1 cellular context compared by ENCODE assay signal in the genomic region with DNA sequence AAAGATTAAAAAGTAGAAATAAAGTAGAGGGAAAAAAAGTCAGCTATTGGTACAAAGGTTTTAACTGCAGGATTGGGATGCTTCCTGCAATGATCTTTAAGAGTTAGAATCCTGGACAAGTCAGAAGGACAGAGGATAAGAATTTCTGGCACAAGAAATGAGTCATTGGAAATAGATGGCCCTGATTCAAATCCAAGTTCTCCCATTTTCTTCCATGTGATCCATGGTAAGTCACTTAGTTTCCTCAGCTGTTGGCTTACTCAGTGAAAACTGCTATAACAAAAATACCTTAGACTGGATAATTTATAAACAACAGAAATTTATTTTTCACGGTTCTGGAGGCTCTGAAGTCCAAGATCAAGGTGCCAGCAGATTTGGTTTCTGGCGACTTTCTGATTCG.
TF ChIP-seq lines count a peak whose summit lies in the region.

No MANE protein-coding gene starts in this region.

TF ChIP-seq in WTC11, 78 proteins besides CTCF, POLR2A, EP300 and RAD21 (continued from another document):
- TF ChIP-seq, protein P1, sequence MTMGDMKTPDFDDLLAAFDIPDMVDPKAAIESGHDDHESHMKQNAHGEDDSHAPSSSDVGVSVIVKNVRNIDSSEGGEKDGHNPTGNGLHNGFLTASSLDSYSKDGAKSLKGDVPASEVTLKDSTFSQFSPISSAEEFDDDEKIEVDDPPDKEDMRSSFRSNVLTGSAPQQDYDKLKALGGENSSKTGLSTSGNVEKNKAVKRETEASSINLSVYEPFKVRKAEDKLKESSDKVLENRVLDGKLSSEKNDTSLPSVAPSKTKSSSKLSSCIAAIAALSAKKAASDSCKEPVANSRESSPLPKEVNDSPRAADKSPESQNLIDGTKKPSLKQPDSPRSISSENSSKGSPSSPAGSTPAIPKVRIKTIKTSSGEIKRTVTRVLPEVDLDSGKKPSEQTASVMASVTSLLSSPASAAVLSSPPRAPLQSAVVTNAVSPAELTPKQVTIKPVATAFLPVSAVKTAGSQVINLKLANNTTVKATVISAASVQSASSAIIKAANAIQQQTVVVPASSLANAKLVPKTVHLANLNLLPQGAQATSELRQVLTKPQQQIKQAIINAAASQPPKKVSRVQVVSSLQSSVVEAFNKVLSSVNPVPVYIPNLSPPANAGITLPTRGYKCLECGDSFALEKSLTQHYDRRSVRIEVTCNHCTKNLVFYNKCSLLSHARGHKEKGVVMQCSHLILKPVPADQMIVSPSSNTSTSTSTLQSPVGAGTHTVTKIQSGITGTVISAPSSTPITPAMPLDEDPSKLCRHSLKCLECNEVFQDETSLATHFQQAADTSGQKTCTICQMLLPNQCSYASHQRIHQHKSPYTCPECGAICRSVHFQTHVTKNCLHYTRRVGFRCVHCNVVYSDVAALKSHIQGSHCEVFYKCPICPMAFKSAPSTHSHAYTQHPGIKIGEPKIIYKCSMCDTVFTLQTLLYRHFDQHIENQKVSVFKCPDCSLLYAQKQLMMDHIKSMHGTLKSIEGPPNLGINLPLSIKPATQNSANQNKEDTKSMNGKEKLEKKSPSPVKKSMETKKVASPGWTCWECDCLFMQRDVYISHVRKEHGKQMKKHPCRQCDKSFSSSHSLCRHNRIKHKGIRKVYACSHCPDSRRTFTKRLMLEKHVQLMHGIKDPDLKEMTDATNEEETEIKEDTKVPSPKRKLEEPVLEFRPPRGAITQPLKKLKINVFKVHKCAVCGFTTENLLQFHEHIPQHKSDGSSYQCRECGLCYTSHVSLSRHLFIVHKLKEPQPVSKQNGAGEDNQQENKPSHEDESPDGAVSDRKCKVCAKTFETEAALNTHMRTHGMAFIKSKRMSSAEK (CRISPR knock-in tag; IDR thresholded peaks at IDR 0.05; ENCODE audit: borderline replicate concordance) = no peak
- TF ChIP-seq, protein P2, sequence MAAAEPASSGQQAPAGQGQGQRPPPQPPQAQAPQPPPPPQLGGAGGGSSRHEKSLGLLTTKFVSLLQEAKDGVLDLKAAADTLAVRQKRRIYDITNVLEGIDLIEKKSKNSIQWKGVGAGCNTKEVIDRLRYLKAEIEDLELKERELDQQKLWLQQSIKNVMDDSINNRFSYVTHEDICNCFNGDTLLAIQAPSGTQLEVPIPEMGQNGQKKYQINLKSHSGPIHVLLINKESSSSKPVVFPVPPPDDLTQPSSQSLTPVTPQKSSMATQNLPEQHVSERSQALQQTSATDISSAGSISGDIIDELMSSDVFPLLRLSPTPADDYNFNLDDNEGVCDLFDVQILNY (CRISPR knock-in tag; IDR thresholded peaks at IDR 0.05) = no peak
- TF ChIP-seq RORB (CRISPR knock-in tag; IDR thresholded peaks at IDR 0.05) (no peak), PREB (CRISPR knock-in tag; IDR thresholded peaks at IDR 0.05; ENCODE audit: borderline replicate concordance) (no peak), NR3C1 (CRISPR knock-in tag; conservative IDR thresholded peaks at IDR 0.05; ENCODE audit: low read depth) (no peak), OVOL2 (CRISPR knock-in tag; IDR thresholded peaks at IDR 0.05; ENCODE audit: borderline replicate concordance) (no peak), ZBTB43 (CRISPR knock-in tag; IDR thresholded peaks at IDR 0.05) (no peak), GRHL2 (CRISPR knock-in tag; IDR thresholded peaks at IDR 0.05; ENCODE audit: insufficient replicate concordance, severe bottlenecking) (no peak), JUN (CRISPR knock-in tag; IDR thresholded peaks at IDR 0.05) (no peak), MXD4 (CRISPR knock-in tag; IDR thresholded peaks at IDR 0.05; ENCODE audit: borderline replicate concordance) (no peak), GTF2I (CRISPR knock-in tag; conservative IDR thresholded peaks at IDR 0.05) (no peak)
- TF ChIP-seq, protein P3, sequence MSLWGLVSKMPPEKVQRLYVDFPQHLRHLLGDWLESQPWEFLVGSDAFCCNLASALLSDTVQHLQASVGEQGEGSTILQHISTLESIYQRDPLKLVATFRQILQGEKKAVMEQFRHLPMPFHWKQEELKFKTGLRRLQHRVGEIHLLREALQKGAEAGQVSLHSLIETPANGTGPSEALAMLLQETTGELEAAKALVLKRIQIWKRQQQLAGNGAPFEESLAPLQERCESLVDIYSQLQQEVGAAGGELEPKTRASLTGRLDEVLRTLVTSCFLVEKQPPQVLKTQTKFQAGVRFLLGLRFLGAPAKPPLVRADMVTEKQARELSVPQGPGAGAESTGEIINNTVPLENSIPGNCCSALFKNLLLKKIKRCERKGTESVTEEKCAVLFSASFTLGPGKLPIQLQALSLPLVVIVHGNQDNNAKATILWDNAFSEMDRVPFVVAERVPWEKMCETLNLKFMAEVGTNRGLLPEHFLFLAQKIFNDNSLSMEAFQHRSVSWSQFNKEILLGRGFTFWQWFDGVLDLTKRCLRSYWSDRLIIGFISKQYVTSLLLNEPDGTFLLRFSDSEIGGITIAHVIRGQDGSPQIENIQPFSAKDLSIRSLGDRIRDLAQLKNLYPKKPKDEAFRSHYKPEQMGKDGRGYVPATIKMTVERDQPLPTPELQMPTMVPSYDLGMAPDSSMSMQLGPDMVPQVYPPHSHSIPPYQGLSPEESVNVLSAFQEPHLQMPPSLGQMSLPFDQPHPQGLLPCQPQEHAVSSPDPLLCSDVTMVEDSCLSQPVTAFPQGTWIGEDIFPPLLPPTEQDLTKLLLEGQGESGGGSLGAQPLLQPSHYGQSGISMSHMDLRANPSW (CRISPR knock-in tag; conservative IDR thresholded peaks at IDR 0.05; ENCODE audit: low read depth) = no peak
TF ChIP-seq in WTC11: peak in this region for 0.
